In genomic region chr3:138578141-138578540, GRCh38 we compare ENCODE assay signal across 11 cellular contexts. TPM values are rescaled to one million over a fixed set of nuclear protein-coding genes. Genes with fewer than 3 reads are reported as not detected.
A peak's percentile ranks its signal among the peaks of the same experiment; 100 is the strongest.
DNase-seq lines count a peak whose midpoint lies in the region; ATAC-seq lines count a peak whose summit lies in the region.
"Had no signal": no experiment of that assay in that cellular context is flagged by ENCODE, and none has a peak within 500 bp of the region (broad histone marks: within the 10 kb centered on the region; RNA-seq: fewer than 3 reads in every experiment).

No MANE protein-coding gene starts in this region.

- peaks cover 8 to 25% of the 10 kb centered on the region in 2 donors for H3K4me1 Mint-ChIP-seq in natural killer cell treated with Interleukin-12 subunit alpha and Interleukin-12 subunit beta and Interleukin-15 and Interleukin-18, amount 100 ng/mL, for 72 hours (ENCODE audit: low read depth in 2 of 2)

- H3K36me3 Mint-ChIP-seq in natural killer cell treated with Interleukin-12 subunit alpha and Interleukin-12 subunit beta and Interleukin-15 and Interleukin-18, amount 100 ng/mL, for 72 hours = peaks cover 25% of the 10 kb centered on the region

- H3K27me3 Mint-ChIP-seq in natural killer cell treated with Interleukin-12 subunit alpha and Interleukin-12 subunit beta and Interleukin-15 and Interleukin-18, amount 100 ng/mL, for 72 hours = no peaks in the 10 kb centered on the region

- peaks cover 6% of the 10 kb centered on the region for H3K9me3 Mint-ChIP-seq in natural killer cell treated with Interleukin-12 subunit alpha and Interleukin-12 subunit beta and Interleukin-15 and Interleukin-18, amount 100 ng/mL, for 72 hours

- no peak overlapping the region for H3K4me3 ChIP-seq in effector memory CD4-positive, alpha-beta T cell (ENCODE audit: insufficient read depth, low read depth, low read length, poor library complexity, severe bottlenecking)
- no peak overlapping the region for H3K4me3 ChIP-seq in MG63
- H3K4me3 ChIP-seq: esophagus muscularis mucosa had no signal

- H3K9me3 ChIP-seq in effector memory CD4-positive, alpha-beta T cell (ENCODE audit: control insufficient read depth, low read length) = no peaks in the 10 kb centered on the region
- H3K9me3 ChIP-seq in MG63 = peaks cover 11% of the 10 kb centered on the region

- H3K27ac ChIP-seq in effector memory CD4-positive, alpha-beta T cell (ENCODE audit: insufficient read depth, low read length, poor library complexity, severe bottlenecking) = no peak overlapping the region
- H3K27ac ChIP-seq: esophagus muscularis mucosa had no signal

- DNase-seq in natural killer cell treated with Interleukin-12 subunit alpha and Interleukin-12 subunit beta and Interleukin-15 and Interleukin-18, amount 100 ng/mL, for 72 hours (ENCODE audit: low spot score) = no peak
- DNase-seq in Kasumi-1 (lab: John Stamatoyannopoulos, UW) = no peak
- no peak for DNase-seq in effector memory CD4-positive, alpha-beta T cell
- DNase-seq in MG63 = no peak
- DNase-seq: activated naive CD4-positive, alpha-beta T cell treated with Interleukin-2 at 50 U/mL for 16 hours; stimulated activated CD4-positive, alpha-beta T cell treated with anti-CD3 and anti-CD28 coated beads, Interleukin-1b, Interleukin-23, amount 100 ng/mL, for 48 hours had no signal

- no peaks in the 10 kb centered on the region for H3K36me3 ChIP-seq in effector memory CD4-positive, alpha-beta T cell (ENCODE audit: control insufficient read depth, insufficient read depth, low read length)
- H3K36me3 ChIP-seq in MG63 = no peaks in the 10 kb centered on the region

- H3K4me1 ChIP-seq in effector memory CD4-positive, alpha-beta T cell (ENCODE audit: control insufficient read depth, insufficient read depth, low read length, poor library complexity, severe bottlenecking) = no peaks in the 10 kb centered on the region
- H3K4me1 ChIP-seq: esophagus muscularis mucosa had no signal

- peak overlapping the region; percentile 2 to 48 for H3K27ac Mint-ChIP-seq in natural killer cell treated with Interleukin-12 subunit alpha and Interleukin-12 subunit beta and Interleukin-15 and Interleukin-18, amount 100 ng/mL, for 72 hours

- peak; percentile 92 for ATAC-seq in GM18873 (IDR thresholded peaks at IDR 0.05; ENCODE audit: low FRiP score, unreplicated experiment)
- peak; percentile 88 for ATAC-seq in GM21825 (IDR thresholded peaks at IDR 0.05; ENCODE audit: unreplicated experiment)
- peak; percentile 92 for ATAC-seq in HG03575 (IDR thresholded peaks at IDR 0.05; ENCODE audit: extremely low read depth, insufficient number of reproducible peaks, low FRiP score, unreplicated experiment)
- ATAC-seq in natural killer cell treated with Interleukin-12 subunit alpha and Interleukin-12 subunit beta and Interleukin-15 and Interleukin-18, amount 100 ng/mL, for 72 hours = no peak
- ATAC-seq: SK-N-SH treated with all-trans-retinoic acid at 6 μM for 48 hours had no signal

- H3K27me3 ChIP-seq in effector memory CD4-positive, alpha-beta T cell (replicated peaks; ENCODE audit: control insufficient read depth, insufficient read depth, low read length, poor library complexity, severe bottlenecking) = no peaks in the 10 kb centered on the region
- H3K27me3 ChIP-seq in MG63 = no peaks in the 10 kb centered on the region
- H3K27me3 ChIP-seq: esophagus muscularis mucosa had no signal

- peak overlapping the region; percentile 60 for H3K4me3 Mint-ChIP-seq in natural killer cell treated with Interleukin-12 subunit alpha and Interleukin-12 subunit beta and Interleukin-15 and Interleukin-18, amount 100 ng/mL, for 72 hours

RNA-seq across cellular contexts. Expression of gene CEP70, which starts 15.9 kb away (rescaled TPM):
- total RNA-seq in natural killer cell treated with Interleukin-12 subunit alpha and Interleukin-12 subunit beta and Interleukin-15 and Interleukin-18, amount 100 ng/mL, for 72 hours = 10 to 100 TPM in 1 of 2 donors, 1 to 10 TPM in 1; 9.9 to 10.5 TPM
- total RNA-seq in MG63 (2014; rRNA removed; shearing (Covaris generic); ENCODE audit: low replicate concordance) = 2.9 and 7.0 TPM in 2 replicates

RNA-seq across cellular contexts. Expression of gene FAIM, which starts 30.4 kb away (rescaled TPM):
- total RNA-seq in natural killer cell treated with Interleukin-12 subunit alpha and Interleukin-12 subunit beta and Interleukin-15 and Interleukin-18, amount 100 ng/mL, for 72 hours = 1 to 10 TPM; 6.8 to 9.6 TPM
- total RNA-seq in MG63 (2014; rRNA removed; shearing (Covaris generic); ENCODE audit: low replicate concordance) = 38.3 and 51.8 TPM in 2 replicates

Comparison
In these comparisons a context has a peak if more than half of its experiments do, and no peak if none do; other contexts are left out.
1. ATAC-seq: peak in GM18873 (single experiment), GM21825 (single experiment) and HG03575 (single experiment); none in natural killer cell treated with Interleukin-12 subunit alpha and Interleukin-12 subunit beta and Interleukin-15 and Interleukin-18, amount 100 ng/mL, for 72 hours (0 of 2).